8 cellular contexts compared by ENCODE assay signal in the genomic region with DNA sequence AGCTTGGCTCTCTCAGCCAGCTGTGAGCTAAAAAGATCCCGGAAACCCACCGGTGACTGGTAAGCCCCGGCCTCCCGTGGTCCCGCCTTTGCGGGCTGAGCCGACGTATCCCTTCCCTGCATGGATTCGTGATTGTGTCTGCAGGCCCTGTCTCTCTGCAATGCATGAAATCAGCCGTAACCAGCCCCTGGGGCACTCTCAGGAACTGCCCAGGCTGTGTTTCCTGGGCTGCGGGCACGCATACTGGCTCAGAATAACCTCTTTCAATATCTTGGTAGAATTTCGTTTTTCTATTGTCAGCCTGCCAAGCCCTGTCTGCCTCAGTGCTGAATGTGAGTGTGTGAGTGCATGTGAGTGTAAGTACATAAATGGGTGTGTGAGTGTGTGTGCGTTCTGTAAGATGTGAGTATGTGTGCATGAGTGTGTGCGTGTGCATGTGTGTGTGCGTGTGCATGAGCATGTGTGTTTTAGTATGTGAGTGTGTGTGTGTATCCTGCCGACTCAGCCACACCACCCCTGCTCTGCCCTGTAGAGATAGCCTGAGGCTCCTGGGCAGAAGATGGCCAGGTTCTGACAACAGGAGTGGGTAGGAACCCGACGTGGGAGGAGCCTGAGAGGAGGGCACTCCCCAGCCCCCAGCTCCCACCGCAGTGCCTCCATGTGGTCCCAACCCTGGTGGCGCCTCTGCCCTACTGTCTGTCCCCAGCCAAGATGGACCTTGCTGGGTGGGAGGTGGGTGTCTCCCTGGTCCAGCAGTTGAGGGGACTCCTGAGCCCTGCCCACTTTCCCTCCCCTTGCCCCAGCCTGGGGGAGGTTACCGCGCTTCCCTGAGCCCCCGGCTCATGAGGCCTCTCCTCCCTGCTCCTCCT.
DNase-seq lines count a peak whose midpoint lies in the region; ATAC-seq, FAIRE-seq and TF ChIP-seq lines count a peak whose summit lies in the region.

No MANE protein-coding gene starts in this region.

- H3K4me1 ChIP-seq in smooth muscle cell (ENCODE audit: low read depth) = peaks cover 10% of the 10 kb centered on the region

- no peak overlapping the region for H3K4me2 ChIP-seq in smooth muscle cell

- H2AFZ ChIP-seq in smooth muscle cell (ENCODE audit: low read depth) = no peak overlapping the region

- no peak overlapping the region for H3K4me3 ChIP-seq in smooth muscle cell

- H3K27ac ChIP-seq in smooth muscle cell (ENCODE audit: low read depth) = no peak overlapping the region

- DNase-seq in DMS79 (lab: John Stamatoyannopoulos, UW) (peak; percentile 77), foreskin melanocyte (peak; percentile 97), D721Med (ENCODE audit: insufficient read length, low spot score) (no peak), H54 (ENCODE audit: insufficient read length, low spot score) (no peak), GM19240 (ENCODE audit: insufficient read length, low spot score) (no peak), smooth muscle cell (lab: John Stamatoyannopoulos, UW; ENCODE audit: unreplicated experiment) (no peak)

- TF ChIP-seq POLR2A in H54 (IDR thresholded peaks at IDR 0.05; ENCODE audit: low read depth, low read length) = no peak

- no peaks in the 10 kb centered on the region for H3K9me3 ChIP-seq in smooth muscle cell (replicated peaks; ENCODE audit: low read depth)

- WGBS in smooth muscle cell (ENCODE audit: low lambda C conversion rate) = 93% methylated on average over 24 of the region's 24 CpGs

- H3K9ac ChIP-seq in smooth muscle cell (ENCODE audit: low read depth) = no peak overlapping the region

- ATAC-seq in GM19452 (IDR thresholded peaks at IDR 0.05; ENCODE audit: unreplicated experiment) (peak; percentile 65), HG03469 (IDR thresholded peaks at IDR 0.05; ENCODE audit: unreplicated experiment) (peak; percentile 51)

- no peaks in the 10 kb centered on the region for H3K36me3 ChIP-seq in smooth muscle cell (ENCODE audit: low read depth)

- FAIRE-seq in D721Med (lab: Jason Lieb, UNC) (no peak), H54 (lab: Jason Lieb, UNC) (no peak)

- H3F3A ChIP-seq in smooth muscle cell (ENCODE audit: low read depth) = no peaks in the 10 kb centered on the region

- no peaks in the 10 kb centered on the region for H3K79me2 ChIP-seq in smooth muscle cell (ENCODE audit: low read depth)

- H3K27me3 ChIP-seq in smooth muscle cell (ENCODE audit: low read depth) = no peaks in the 10 kb centered on the region

- TF ChIP-seq CTCF in D721Med (IDR thresholded peaks at IDR 0.05; ENCODE audit: insufficient read depth, missing control alignments) (no peak), smooth muscle cell (IDR thresholded peaks at IDR 0.05; ENCODE audit: borderline replicate concordance, insufficient read depth, poor library complexity, severe bottlenecking) (no peak)

- no peaks in the 10 kb centered on the region for H4K20me1 ChIP-seq in smooth muscle cell (ENCODE audit: low read depth)

Comparison
In these comparisons a context has a peak if more than half of its experiments do, and no peak if none do; other contexts are left out.
1. DNase-seq: peak in DMS79 (single experiment) and foreskin melanocyte (single experiment); none in D721Med (single experiment), H54 (single experiment), GM19240 (single experiment) and smooth muscle cell (single experiment).